ENCODE assay signal across 16 cellular contexts in the genomic region with DNA sequence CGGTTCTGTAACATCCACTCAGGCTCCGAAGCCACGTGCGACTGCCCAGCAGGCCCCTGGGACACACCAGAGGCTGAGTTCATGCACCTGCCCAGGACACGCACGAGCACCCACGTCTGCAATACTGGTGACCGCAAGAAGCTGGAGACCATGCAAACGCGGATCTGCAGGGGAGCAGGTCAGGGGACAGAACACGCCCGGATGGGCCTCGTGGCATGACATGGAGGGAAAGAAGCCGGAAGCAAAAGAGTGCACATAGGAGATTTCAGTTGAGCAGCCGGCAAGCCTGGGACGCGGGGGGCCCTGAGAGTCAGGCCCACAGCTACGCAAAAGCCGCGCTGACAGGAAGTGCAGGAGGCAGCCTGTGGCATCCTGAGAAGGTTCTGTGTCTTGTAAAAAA.
A peak's percentile ranks its signal among the peaks of the same experiment; 100 is the strongest.
DNase-seq lines count a peak whose midpoint lies in the region; ATAC-seq and TF ChIP-seq lines count a peak whose summit lies in the region.
"Had no signal": no experiment of that assay in that cellular context is flagged by ENCODE, and none has a peak within 500 bp of the region (broad histone marks: within the 10 kb centered on the region; RNA-seq: fewer than 3 reads in every experiment).

No MANE protein-coding gene starts in this region.

- no peaks in the 10 kb centered on the region for H3K9me3 Mint-ChIP-seq in type B pancreatic cell

- peaks cover 0 to 59% (median 41%) of the 10 kb centered on the region in 7 donors for H3K27me3 ChIP-seq in heart right ventricle

- no peak overlapping the region for H3K27ac ChIP-seq in heart right ventricle
- H3K27ac ChIP-seq: neutrophil had no signal

- DNase-seq in Right ventricle myocardium superior (peak; percentile 26), heart right ventricle (no peak), T-helper 17 cell (no peak), left ventricle myocardium superior (peak; percentile 15), type B pancreatic cell (ENCODE audit: extremely low spot score, unreplicated experiment) (no peak)
- peak; percentile 29 for DNase-seq in stimulated activated naive CD8-positive, alpha-beta T cell treated with anti-CD3 and anti-CD28 coated beads, Interleukin-15, Interleukin-2, amounts not matched to agents 100 U/mL and 50 U/mL, for 24 hours
- DNase-seq: dermis blood vessel endothelial cell, DMS53, hypothalamus, SIG-M5 had no signal

- H3K27ac Mint-ChIP-seq in T-helper 17 cell (peak overlapping the region; percentile 90), type B pancreatic cell (no peak overlapping the region)

- ATAC-seq in Right ventricle myocardium superior (ENCODE audit: poor library complexity) (no peak), heart right ventricle (no peak), T-helper 17 cell (peak; percentile 63), left ventricle myocardium superior (no peak), GM21526 (IDR thresholded peaks at IDR 0.05; ENCODE audit: low FRiP score, unreplicated experiment) (no peak), HG03442 (IDR thresholded peaks at IDR 0.05; ENCODE audit: unreplicated experiment) (no peak)
- ATAC-seq in stimulated activated naive CD8-positive, alpha-beta T cell treated with anti-CD3 and anti-CD28 coated beads, Interleukin-15, Interleukin-2, amounts not matched to agents 100 U/mL and 50 U/mL, for 24 hours = no peak

- TF ChIP-seq CTCF in heart right ventricle (IDR thresholded peaks at IDR 0.05) (no peak), type B pancreatic cell (conservative IDR thresholded peaks at IDR 0.05) (no peak)

- H3K9me3 ChIP-seq in heart right ventricle (peaks cover 0 to 4% (median 0%) of the 10 kb centered on the region in 11 donors), T-helper 17 cell (ENCODE audit: control insufficient read depth, low read length, poor library complexity, severe bottlenecking) (no peaks in the 10 kb centered on the region)
- H3K9me3 ChIP-seq: neutrophil had no signal

- 89% methylated on average over 20 of the region's 20 CpGs for WGBS in heart right ventricle, 2 donors

- peaks cover 0 to 34% (median 5%) of the 10 kb centered on the region in 9 donors for H3K4me1 ChIP-seq in heart right ventricle

- peak overlapping the region; percentile 87 for H3K4me3 Mint-ChIP-seq in T-helper 17 cell
- H3K4me3 Mint-ChIP-seq in type B pancreatic cell = no peak overlapping the region

- no peak overlapping the region for H3K4me3 ChIP-seq in heart right ventricle
- H3K4me3 ChIP-seq: lung, smooth muscle cell had no signal

- peaks cover 51% of the 10 kb centered on the region for H3K4me1 Mint-ChIP-seq in T-helper 17 cell
- peaks cover 37% of the 10 kb centered on the region for H3K4me1 Mint-ChIP-seq in type B pancreatic cell (ENCODE audit: unreplicated experiment)

- no peaks in the 10 kb centered on the region for H3K27me3 Mint-ChIP-seq in T-helper 17 cell
- H3K27me3 Mint-ChIP-seq in type B pancreatic cell = peaks cover 17% of the 10 kb centered on the region

- intact Hi-C loops in Right ventricle myocardium superior (cut with DNase I) = no loop called here
- intact Hi-C loops in heart right ventricle (cut with DNase I) = no loop called here
- intact Hi-C loops in left ventricle myocardium superior (cut with micrococcal nuclease) = no loop called here

- H3K36me3 Mint-ChIP-seq in T-helper 17 cell (ENCODE audit: low read depth) (no peaks in the 10 kb centered on the region), type B pancreatic cell (no peaks in the 10 kb centered on the region)
- H3K36me3 Mint-ChIP-seq: IgD-negative memory B cell had no signal

- no peaks in the 10 kb centered on the region for H3K36me3 ChIP-seq in heart right ventricle
- H3K36me3 ChIP-seq: neutrophil had no signal

Comparison
In these comparisons a context has a peak if more than half of its experiments do, and no peak if none do; other contexts are left out.
1. DNase-seq: peak in Right ventricle myocardium superior (single experiment), left ventricle myocardium superior (single experiment) and stimulated activated naive CD8-positive, alpha-beta T cell treated with anti-CD3 and anti-CD28 coated beads, Interleukin-15, Interleukin-2, amounts not matched to agents 100 U/mL and 50 U/mL, for 24 hours (single experiment); none in heart right ventricle (0 of 2), T-helper 17 cell (0 of 3) and type B pancreatic cell (single experiment).